In genomic region chr17:7222093-7222971, GRCh38 we compare ENCODE assay signal across 1 cellular context.
TF ChIP-seq lines count a peak whose summit lies in the region.

No MANE protein-coding gene starts in this region.

TF ChIP-seq in GM12891, 5 proteins besides CTCF, POLR2A, EP300 and RAD21 (continued from another document):
- peak; percentile 19; the same call in 1 of the 2 replicates for TF ChIP-seq POLR2AphosphoS5 (IDR thresholded peaks at IDR 0.05; ENCODE audit: low read depth, low read length)
TF ChIP-seq in GM12891: peak in this region for 1.
